13 cellular contexts compared by ENCODE assay signal in the genomic region with DNA sequence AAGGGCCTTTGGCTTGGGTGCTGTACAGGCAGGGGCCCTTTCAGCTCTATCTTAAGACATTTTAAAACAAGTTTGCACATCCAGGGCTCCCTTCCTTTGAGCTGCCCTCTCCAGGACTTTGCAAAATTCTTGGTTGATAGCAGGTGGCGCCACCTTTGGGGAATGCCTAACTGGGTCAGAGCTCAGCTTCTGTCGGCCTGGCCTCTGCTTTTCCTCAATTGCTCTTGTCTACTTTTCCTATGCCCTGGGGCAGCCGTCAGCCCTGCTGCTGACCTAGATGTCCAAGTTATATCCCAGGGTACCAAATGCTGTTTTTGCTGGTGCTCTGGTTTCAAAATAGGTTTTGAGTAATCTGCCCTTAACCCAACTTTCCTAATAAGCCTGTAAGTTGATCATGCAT.
DNase-seq lines count a peak whose midpoint lies in the region; ATAC-seq and TF ChIP-seq lines count a peak whose summit lies in the region.
"Had no signal": no experiment of that assay in that cellular context is flagged by ENCODE, and none has a peak within 500 bp of the region (broad histone marks: within the 10 kb centered on the region; RNA-seq: fewer than 3 reads in every experiment).

No MANE protein-coding gene starts in this region.

- no peak overlapping the region for H3K27ac Mint-ChIP-seq in mesothelial cell of epicardium

- peaks cover 4% of the 10 kb centered on the region for H3K9me3 Mint-ChIP-seq in mesothelial cell of epicardium
- H3K9me3 Mint-ChIP-seq: central memory CD8-positive, alpha-beta T cell had no signal

- H3K4me1 Mint-ChIP-seq in mesothelial cell of epicardium, result peaks cover 12% of the 10 kb centered on the region

- ATAC-seq in omental fat pad (ENCODE audit: low FRiP score) (no peak), HG02623 (IDR thresholded peaks at IDR 0.05; ENCODE audit: unreplicated experiment) (no peak)

- DNase-seq in AG10803 (ENCODE audit: low read depth), result no peak
- no peak for DNase-seq in GM10266 (ENCODE audit: extremely low spot score)
- DNase-seq in RPMI7951 (ENCODE audit: low read depth), result peak; percentile 37
- DNase-seq in epithelial cell of proximal tubule (ENCODE audit: low read depth), result no peak
- DNase-seq in Ammon's horn (ENCODE audit: low spot score), result no peak
- no peak for DNase-seq in omental fat pad (ENCODE audit: low spot score)
- no peak for DNase-seq in mesothelial cell of epicardium (ENCODE audit: low spot score in 2 of 2, unreplicated experiment in 2 of 2)
- DNase-seq: DMS153, foreskin melanocyte, NCI-H2171 treated with DMSO at 0.1 percent for 48 hours, right lobe of liver had no signal

- no peaks in the 10 kb centered on the region for H3K36me3 Mint-ChIP-seq in mesothelial cell of epicardium

- peak; percentile 11; the same call in 1 of the 2 replicates for TF ChIP-seq CTCF in AG10803 (conservative IDR thresholded peaks at IDR 0.05; ENCODE audit: low read length)
- peak; percentile 37 for TF ChIP-seq CTCF in GM10266 (IDR thresholded peaks at IDR 0.05; ENCODE audit: control insufficient read depth, insufficient read depth, low read depth, missing control alignments)
- TF ChIP-seq CTCF in epithelial cell of proximal tubule (conservative IDR thresholded peaks at IDR 0.05; ENCODE audit: low read depth, low read length), result peak; percentile 58
- TF ChIP-seq CTCF in omental fat pad (IDR thresholded peaks at IDR 0.05), result no peak
- no peak for TF ChIP-seq CTCF in mesothelial cell of epicardium (IDR thresholded peaks at IDR 0.05; ENCODE audit: unreplicated experiment)

- no peaks in the 10 kb centered on the region for H3K27me3 Mint-ChIP-seq in mesothelial cell of epicardium (ENCODE audit: low read depth)
- H3K27me3 Mint-ChIP-seq: central memory CD8-positive, alpha-beta T cell had no signal

- H3K4me3 Mint-ChIP-seq in mesothelial cell of epicardium, result no peak overlapping the region
- H3K4me3 Mint-ChIP-seq: central memory CD8-positive, alpha-beta T cell had no signal

- H3K4me3 ChIP-seq in AG10803 (ENCODE audit: low read length), result no peak overlapping the region
- no peak overlapping the region for H3K4me3 ChIP-seq in epithelial cell of proximal tubule (ENCODE audit: low read depth, low read length)
- H3K4me3 ChIP-seq: right lobe of liver had no signal

Comparison
In these comparisons a context has a peak if more than half of its experiments do, and no peak if none do; other contexts are left out.
1. CTCF ChIP-seq: peak in AG10803 (single experiment), GM10266 (single experiment) and epithelial cell of proximal tubule (single experiment); none in omental fat pad (0 of 3) and mesothelial cell of epicardium (single experiment).